In the genomic region with DNA sequence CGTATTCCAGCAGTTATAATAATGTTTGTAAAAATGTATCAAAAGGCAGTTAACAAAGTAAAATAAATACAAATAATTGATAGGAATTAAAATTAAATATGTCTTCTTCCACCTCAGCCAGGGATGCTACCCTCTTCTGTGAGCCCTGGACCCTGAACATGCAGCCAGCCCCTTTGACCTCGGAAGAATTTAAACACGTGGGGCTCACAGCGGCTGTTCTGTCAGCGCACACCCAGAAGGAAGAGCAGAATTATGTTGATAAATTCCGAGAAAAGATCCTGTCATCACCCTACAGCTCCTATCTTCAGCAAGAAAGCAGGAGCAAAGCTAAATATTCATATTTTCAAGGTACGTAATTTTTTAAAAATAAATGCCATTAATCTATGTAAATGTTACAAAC, we compare ENCODE assay signal across 21 cellular contexts. TPM values are rescaled to one million over a fixed set of nuclear protein-coding genes. Genes with fewer than 3 reads are reported as not detected.
DNase-seq lines count a peak whose midpoint lies in the region; ATAC-seq and TF ChIP-seq lines count a peak whose summit lies in the region.
"Had no signal": no experiment of that assay in that cellular context is flagged by ENCODE, and none has a peak within 500 bp of the region (broad histone marks: within the 10 kb centered on the region; RNA-seq: fewer than 3 reads in every experiment).

No MANE protein-coding gene starts in this region.

- H4K20me1 ChIP-seq in BLaER1 = no peaks in the 10 kb centered on the region

- DNase-seq in AG10803 (ENCODE audit: low read depth) (no peak), body of pancreas (no peak), GM10248 (ENCODE audit: extremely low spot score) (no peak), ACHN (no peak)
- DNase-seq in activated CD4-positive, alpha-beta memory T cell treated with anti-CD3 and anti-CD28 coated beads for 36 hours = no peak
- DNase-seq: amygdala, cerebellar nuclear complex, endodermal cell, left cardiac atrium, MV-4-11, NCI-H2029 treated with DMSO at 0.1 percent for 48 hours, NCI-H526 treated with DMSO at 0.1 percent for 48 hours, pancreas had no signal

- TF ChIP-seq CTCF in AG10803 (conservative IDR thresholded peaks at IDR 0.05; ENCODE audit: low read length) (no peak), body of pancreas (IDR thresholded peaks at IDR 0.05) (no peak), GM10248 (IDR thresholded peaks at IDR 0.05; ENCODE audit: control extremely low read depth, extremely low read depth, low read depth, missing control alignments) (no peak)

- H3K4me3 Mint-ChIP-seq in activated CD4-positive, alpha-beta memory T cell treated with anti-CD3 and anti-CD28 coated beads for 36 hours = peak overlapping the region; percentile 84
- H3K4me3 Mint-ChIP-seq: endodermal cell, type B pancreatic cell had no signal

- H3K9ac ChIP-seq in BLaER1 = no peak overlapping the region

- peak overlapping the region; percentile 51 for H3K4me2 ChIP-seq in BLaER1

- ATAC-seq in body of pancreas = no peak
- no peak for ATAC-seq in GM21367 (IDR thresholded peaks at IDR 0.05; ENCODE audit: unreplicated experiment)
- ATAC-seq: HepG2, left cardiac atrium, PC-3 had no signal

- H3K27me3 Mint-ChIP-seq in activated CD4-positive, alpha-beta memory T cell treated with anti-CD3 and anti-CD28 coated beads for 36 hours = no peaks in the 10 kb centered on the region
- H3K27me3 Mint-ChIP-seq: type B pancreatic cell had no signal

- CTCF ChIA-PET in activated CD4-positive, alpha-beta memory T cell treated with anti-CD3 and anti-CD28 coated beads for 36 hours (lab: Charles Lee) = interaction anchor here (1.7 kb wide), 1 partner anchor 74 kb away, joined by 4 read pairs; no protein-coding TSS in a partner anchor
- CTCF ChIA-PET in GM10248 (lab: Yijun Ruan, JAX) = interaction anchor here (1.4 kb wide), 1 partner anchor 16 kb away, joined by 3 read pairs; no protein-coding TSS in a partner anchor

- H3K27ac ChIP-seq in BLaER1 = no peak overlapping the region
- no peak overlapping the region for H3K27ac ChIP-seq in body of pancreas
- H3K27ac ChIP-seq: pancreas had no signal

- intact Hi-C loops in activated CD4-positive, alpha-beta memory T cell treated with anti-CD3 and anti-CD28 coated beads for 36 hours (cut with micrococcal nuclease) = no loop called here
- intact Hi-C loops in body of pancreas (cut with DNase I) = no loop called here

- no peaks in the 10 kb centered on the region for H3K9me3 ChIP-seq in BLaER1
- no peaks in the 10 kb centered on the region for H3K9me3 ChIP-seq in body of pancreas
- H3K9me3 ChIP-seq: mucosa of descending colon, pancreas had no signal

- POLR2A ChIA-PET in activated CD4-positive, alpha-beta memory T cell treated with anti-CD3 and anti-CD28 coated beads for 36 hours (lab: Charles Lee) = no interaction called here
- POLR2A ChIA-PET in GM10248 (lab: Yijun Ruan, JAX) = no interaction called here

- no peak for TF ChIP-seq POLR2A in body of pancreas (IDR thresholded peaks at IDR 0.05)

- in situ Hi-C loops in ACHN (cut with HindIII; ENCODE audit: low pct_ligation_motif_present, low pct_unique_long_range_greater_than_20kb, low sequenced_read_pairs) = no loop called here

- no peaks in the 10 kb centered on the region for H3K27me3 ChIP-seq in BLaER1
- no peaks in the 10 kb centered on the region for H3K27me3 ChIP-seq in body of pancreas
- H3K27me3 ChIP-seq: pancreas had no signal

- peaks cover 13% of the 10 kb centered on the region for H3K36me3 Mint-ChIP-seq in activated CD4-positive, alpha-beta memory T cell treated with anti-CD3 and anti-CD28 coated beads for 36 hours
- H3K36me3 Mint-ChIP-seq: type B pancreatic cell had no signal

- 79 to 84% methylated on average over 7 of the region's 7 CpGs for WGBS in body of pancreas, 2 donors

- H3K4me1 Mint-ChIP-seq in activated CD4-positive, alpha-beta memory T cell treated with anti-CD3 and anti-CD28 coated beads for 36 hours (ENCODE audit: low read depth) = peaks cover 12% of the 10 kb centered on the region

- H3K4me3 ChIP-seq in AG10803 (ENCODE audit: low read length) = peak overlapping the region; percentile 5; the same call in 1 of the 2 replicates
- H3K4me3 ChIP-seq in BLaER1 = no peak overlapping the region
- H3K4me3 ChIP-seq in iPS-11a (ENCODE audit: low read depth, low read length) = peak overlapping the region; percentile 35
- no peak overlapping the region for H3K4me3 ChIP-seq in body of pancreas
- H3K4me3 ChIP-seq: mucosa of descending colon had no signal

- H3K36me3 ChIP-seq in BLaER1 (peaks cover 8% of the 10 kb centered on the region), body of pancreas (replicated peaks in 1 of 2; ENCODE audit: insufficient read depth in 1 of 2, low read depth in 2 of 2) (peaks cover 0 to 6% of the 10 kb centered on the region in 2 donors)

- no peak overlapping the region for H3K27ac Mint-ChIP-seq in activated CD4-positive, alpha-beta memory T cell treated with anti-CD3 and anti-CD28 coated beads for 36 hours
- H3K27ac Mint-ChIP-seq: endodermal cell, type B pancreatic cell had no signal

- H3K4me1 ChIP-seq in BLaER1 (peaks cover 61% of the 10 kb centered on the region), body of pancreas (no peaks in the 10 kb centered on the region)
- H3K4me1 ChIP-seq: pancreas had no signal

- H3K9me3 Mint-ChIP-seq in activated CD4-positive, alpha-beta memory T cell treated with anti-CD3 and anti-CD28 coated beads for 36 hours = no peaks in the 10 kb centered on the region
- H3K9me3 Mint-ChIP-seq: endodermal cell, type B pancreatic cell had no signal

RNA-seq across cellular contexts. Expression of gene UTS2, which starts 26.5 kb away (rescaled TPM):
- not detected for total RNA-seq in activated CD4-positive, alpha-beta memory T cell treated with anti-CD3 and anti-CD28 coated beads for 36 hours
- total RNA-seq in body of pancreas = not detected
- total RNA-seq: endodermal cell, HepG2, left cardiac atrium, pancreas, PC-3, skeletal muscle tissue had no signal

RNA-seq across cellular contexts. Expression of gene PER3, which starts 42.3 kb away (rescaled TPM):
- 1 to 10 TPM; 2.3 to 2.9 TPM for total RNA-seq in activated CD4-positive, alpha-beta memory T cell treated with anti-CD3 and anti-CD28 coated beads for 36 hours
- total RNA-seq in body of pancreas = 10 to 100 TPM; 10.4 to 11.9 TPM

RNA-seq across cellular contexts. Expression of gene VAMP3, which starts 55.3 kb away (rescaled TPM):
- total RNA-seq in activated CD4-positive, alpha-beta memory T cell treated with anti-CD3 and anti-CD28 coated beads for 36 hours = 10 to 100 TPM; 19.9 to 21.8 TPM
- total RNA-seq in body of pancreas = 10 to 100 TPM; 28.0 to 43.3 TPM

Comparison
In these comparisons a context has a peak if more than half of its experiments do, and no peak if none do; other contexts are left out.
1. H3K4me3 ChIP-seq: peak in AG10803 (single experiment) and iPS-11a (single experiment); none in BLaER1 (single experiment) and body of pancreas (0 of 2).